ENCODE assay signal across 8 cellular contexts in genomic region chr15:89575656-89576416, GRCh38. TPM values are rescaled to one million over a fixed set of nuclear protein-coding genes. Genes with fewer than 3 reads are reported as not detected.
DNase-seq lines count a peak whose midpoint lies in the region; ATAC-seq, FAIRE-seq and TF ChIP-seq lines count a peak whose summit lies in the region.

No MANE protein-coding gene starts in this region.

- no peak overlapping the region for H3K27ac Mint-ChIP-seq in CD4-positive, alpha-beta T cell
- no peak overlapping the region for H3K27ac Mint-ChIP-seq in activated B cell treated with CpG ODN at 0.5 μM for 24 hours

- no peak for ATAC-seq in CD4-positive, alpha-beta T cell (ENCODE audit: poor library complexity)
- ATAC-seq in HG03439 (IDR thresholded peaks at IDR 0.05; ENCODE audit: unreplicated experiment), result peak; percentile 26
- no peak for ATAC-seq in activated B cell treated with CpG ODN at 0.5 μM for 24 hours (ENCODE audit: low read depth)
- ATAC-seq in gastroesophageal sphincter, result no peak

- peaks cover 11% of the 10 kb centered on the region for H3K27me3 Mint-ChIP-seq in CD4-positive, alpha-beta T cell
- peaks cover 10% of the 10 kb centered on the region for H3K27me3 Mint-ChIP-seq in activated B cell treated with CpG ODN at 0.5 μM for 24 hours

- no peak for TF ChIP-seq CTCF in CD4-positive, alpha-beta T cell (IDR thresholded peaks at IDR 0.05)
- TF ChIP-seq CTCF in activated B cell treated with CpG ODN at 0.5 μM for 24 hours (IDR thresholded peaks at IDR 0.05), result no peak
- TF ChIP-seq CTCF in gastroesophageal sphincter (IDR thresholded peaks at IDR 0.05), result no peak
- TF ChIP-seq CTCF in GM20000 (IDR thresholded peaks at IDR 0.05; ENCODE audit: extremely low read depth, missing control alignments), result no peak

- peak overlapping the region; percentile 77 to 78 for H3K4me3 ChIP-seq in gastroesophageal sphincter
- H3K4me3 ChIP-seq in rectal smooth muscle tissue (ENCODE audit: low read length), result peak overlapping the region; percentile 76

- no peak for FAIRE-seq in GM19239 (lab: Jason Lieb, UNC)
- no peak for FAIRE-seq in HTR-8/SVneo (lab: Jason Lieb, UNC)

- H3K27me3 ChIP-seq in CD4-positive, alpha-beta T cell (ENCODE audit: control insufficient read depth, insufficient read depth, low read length), result no peaks in the 10 kb centered on the region
- peaks cover 10% of the 10 kb centered on the region for H3K27me3 ChIP-seq in gastroesophageal sphincter
- no peaks in the 10 kb centered on the region for H3K27me3 ChIP-seq in rectal smooth muscle tissue (ENCODE audit: control insufficient read depth, insufficient read depth, low read length)

- CTCF ChIA-PET in CD4-positive, alpha-beta T cell (lab: Charles Lee), result interaction anchor here (1.0 kb wide), 1 partner anchor 8 kb away, joined by 4 read pairs; no protein-coding TSS in a partner anchor
- CTCF ChIA-PET in activated B cell treated with CpG ODN at 0.5 μM for 24 hours (lab: Charles Lee), result no interaction called here

- no peak for TF ChIP-seq EP300 in gastroesophageal sphincter (IDR thresholded peaks at IDR 0.05)

- no peaks in the 10 kb centered on the region for H3K36me3 ChIP-seq in gastroesophageal sphincter
- H3K36me3 ChIP-seq in rectal smooth muscle tissue (ENCODE audit: control insufficient read depth, insufficient read depth, low read length), result no peaks in the 10 kb centered on the region

- no peaks in the 10 kb centered on the region for H3K9me3 Mint-ChIP-seq in CD4-positive, alpha-beta T cell
- H3K9me3 Mint-ChIP-seq in activated B cell treated with CpG ODN at 0.5 μM for 24 hours, result no peaks in the 10 kb centered on the region

- no peak for DNase-seq in CD4-positive, alpha-beta T cell
- DNase-seq in GM19239 (ENCODE audit: insufficient read length, low spot score), result peak; percentile 6
- no peak for DNase-seq in activated B cell treated with CpG ODN at 0.5 μM for 24 hours
- DNase-seq in HTR-8/SVneo (ENCODE audit: insufficient read length, low spot score), result no peak
- no peak for DNase-seq in GM20000 (ENCODE audit: low spot score)

- no peak for TF ChIP-seq POLR2A in gastroesophageal sphincter (IDR thresholded peaks at IDR 0.05)

- POLR2A ChIA-PET in CD4-positive, alpha-beta T cell (lab: Charles Lee), result interaction anchor here (0.6 to 1.7 kb wide), 4 partner anchors 9 to 1108 kb away, joined by 3 to 4 read pairs (median 3); partner anchors contain the start of genes MRPL46 and MRPS11
- POLR2A ChIA-PET in activated B cell treated with CpG ODN at 0.5 μM for 24 hours (lab: Charles Lee), result interaction anchor here (1.2 kb wide), 1 partner anchor 241 kb away, joined by 4 read pairs; the partner anchor contains the start of gene POLG

- H3K4me1 Mint-ChIP-seq in CD4-positive, alpha-beta T cell (ENCODE audit: low read depth), result peaks cover 5% of the 10 kb centered on the region
- H3K4me1 Mint-ChIP-seq in activated B cell treated with CpG ODN at 0.5 μM for 24 hours, result peaks cover 11% of the 10 kb centered on the region

- peaks cover 5% of the 10 kb centered on the region for H3K36me3 Mint-ChIP-seq in CD4-positive, alpha-beta T cell (ENCODE audit: low read depth)
- H3K36me3 Mint-ChIP-seq in activated B cell treated with CpG ODN at 0.5 μM for 24 hours (ENCODE audit: low read depth), result no peaks in the 10 kb centered on the region

- WGBS in gastroesophageal sphincter (ENCODE audit: low coverage in 1 of 2), 2 donors, result 8% methylated on average over 2 of the region's 60 CpGs; no CpG with 5 or more reads in 1 of the 2 donors

- peak overlapping the region; percentile 49 for H3K9ac ChIP-seq in rectal smooth muscle tissue (ENCODE audit: low read length)

- intact Hi-C loops in CD4-positive, alpha-beta T cell (cut with DNase I, micrococcal nuclease), result loop anchor here in 1 of 2 experiments (5.0 kb wide), 2 partner anchors 116 to 1109 kb away; partner anchors contain the start of genes MRPL46, MRPS11, PEX11A and WDR93
- intact Hi-C loops in activated B cell treated with CpG ODN at 0.5 μM for 24 hours (cut with micrococcal nuclease), result loop anchor here (1.0 to 10.0 kb wide), 3 partner anchors 119 to 241 kb away; partner anchors contain the start of genes PEX11A and WDR93

- no peaks in the 10 kb centered on the region for H3K9me3 ChIP-seq in CD4-positive, alpha-beta T cell (ENCODE audit: control insufficient read depth, low read length)
- no peaks in the 10 kb centered on the region for H3K9me3 ChIP-seq in gastroesophageal sphincter

- H3K4me1 ChIP-seq in gastroesophageal sphincter, result peaks cover 0 to 15% (median 8%) of the 10 kb centered on the region in 3 donors
- H3K4me1 ChIP-seq in rectal smooth muscle tissue (ENCODE audit: control insufficient read depth, insufficient read depth, low read length), result no peaks in the 10 kb centered on the region

- peak overlapping the region; percentile 91 for H3K4me3 Mint-ChIP-seq in CD4-positive, alpha-beta T cell
- H3K4me3 Mint-ChIP-seq in activated B cell treated with CpG ODN at 0.5 μM for 24 hours, result peak overlapping the region; percentile 82

- H3K27ac ChIP-seq in CD4-positive, alpha-beta T cell (ENCODE audit: low read depth, low read length), result no peak overlapping the region
- H3K27ac ChIP-seq in gastroesophageal sphincter (peak overlapping the region in 1 of 4 donors; percentile 51), rectal smooth muscle tissue (ENCODE audit: low read depth, low read length) (no peak overlapping the region)

RNA-seq across cellular contexts. Expression of gene TICRR, which starts 0.6 kb away (rescaled TPM):
- under 1 TPM; 0.05 to 0.06 TPM for total RNA-seq in CD4-positive, alpha-beta T cell
- total RNA-seq in activated B cell treated with CpG ODN at 0.5 μM for 24 hours (0.69 TPM in 2 replicates), gastroesophageal sphincter (1 to 10 TPM in 1 of 4 donors, not detected in 3; 1.2 TPM)
